ENCODE assay signal across 8 cellular contexts in the genomic region with DNA sequence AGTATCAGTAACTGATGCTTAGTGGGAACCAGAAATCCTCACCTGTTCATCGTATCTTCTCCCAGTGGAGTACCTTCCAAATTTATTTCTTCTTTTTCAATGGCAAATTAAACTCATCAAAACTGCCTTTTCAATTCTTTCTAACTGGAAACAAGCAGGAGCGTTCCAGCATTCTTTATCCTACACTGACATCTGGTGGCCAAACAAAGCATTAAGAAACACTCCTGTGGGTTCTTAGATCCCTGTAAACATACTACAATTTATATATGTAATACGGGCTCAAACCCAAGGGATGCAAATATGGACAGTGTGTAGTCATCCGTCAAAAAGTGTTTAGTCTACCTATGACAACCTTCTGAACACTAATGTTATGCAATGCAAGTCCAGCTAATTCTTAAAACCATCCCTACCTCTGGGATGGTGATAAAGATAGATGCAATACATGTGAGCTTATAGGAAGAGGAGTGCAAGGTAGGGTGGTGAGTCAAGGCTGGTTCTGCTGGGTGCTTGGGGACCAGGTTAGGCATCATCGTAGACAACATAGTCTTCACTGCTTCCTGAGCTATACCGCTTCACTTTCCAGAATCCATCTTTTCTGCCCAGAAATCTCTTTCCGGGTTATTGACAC.
DNase-seq lines count a peak whose midpoint lies in the region; ATAC-seq and TF ChIP-seq lines count a peak whose summit lies in the region.

No MANE protein-coding gene starts in this region.

- POLR2A ChIA-PET in AG04450 (lab: Yijun Ruan, JAX): no interaction called here
- POLR2A ChIA-PET in WTC11 (lab: Charles Lee): no interaction called here

- CTCF ChIA-PET in AG04450 (lab: Charles Lee) (interaction anchor here (0.8 to 2.7 kb wide), 4 partner anchors 9 to 229 kb away, joined by 3 to 12 read pairs (median 5); no protein-coding TSS in a partner anchor), WTC11 (lab: Charles Lee) (interaction anchor here (0.6 to 2.0 kb wide), 7 partner anchors 14 to 895 kb away, joined by 3 to 12 read pairs (median 3); no protein-coding TSS in a partner anchor)

- 38% methylated on average over 7 of the region's 7 CpGs for WGBS in suprapubic skin

- peak; percentile 71 for TF ChIP-seq CTCF in AG04450 (IDR thresholded peaks at IDR 0.05; ENCODE audit: low read depth, low read length)
- peak; percentile 67 for TF ChIP-seq CTCF in WTC11 (IDR thresholded peaks at IDR 0.05)
- TF ChIP-seq CTCF in suprapubic skin (IDR thresholded peaks at IDR 0.05): peak; percentile 21 to 43

- ATAC-seq in HG02571 (IDR thresholded peaks at IDR 0.05; ENCODE audit: unreplicated experiment) (peak; percentile 53), WTC11 (peak; percentile 74)
- no peak for ATAC-seq in stimulated activated effector memory CD8-positive, alpha-beta T cell treated with anti-CD3 and anti-CD28 coated beads, Interleukin-12 subunit alpha, Interleukin-12 subunit beta, amount 100 ng/mL, for 72 hours

- peaks cover 23% of the 10 kb centered on the region for H3K4me1 Mint-ChIP-seq in WTC11
- H3K4me1 Mint-ChIP-seq in stimulated activated effector memory CD8-positive, alpha-beta T cell treated with anti-CD3 and anti-CD28 coated beads, Interleukin-12 subunit alpha, Interleukin-12 subunit beta, amount 100 ng/mL, for 72 hours: no peaks in the 10 kb centered on the region

- 0 out of 2 replicates have a peak overlapping the region, but pooled peaks have one; percentile 22 for H3K27ac Mint-ChIP-seq in WTC11
- H3K27ac Mint-ChIP-seq in stimulated activated effector memory CD8-positive, alpha-beta T cell treated with anti-CD3 and anti-CD28 coated beads, Interleukin-12 subunit alpha, Interleukin-12 subunit beta, amount 100 ng/mL, for 72 hours: no peak overlapping the region

- no peak overlapping the region for H3K4me3 Mint-ChIP-seq in WTC11
- no peak overlapping the region for H3K4me3 Mint-ChIP-seq in stimulated activated effector memory CD8-positive, alpha-beta T cell treated with anti-CD3 and anti-CD28 coated beads, Interleukin-12 subunit alpha, Interleukin-12 subunit beta, amount 100 ng/mL, for 72 hours

- TF ChIP-seq POLR2A in suprapubic skin (IDR thresholded peaks at IDR 0.05): no peak

- no peaks in the 10 kb centered on the region for H3K36me3 Mint-ChIP-seq in WTC11
- no peaks in the 10 kb centered on the region for H3K36me3 Mint-ChIP-seq in stimulated activated effector memory CD8-positive, alpha-beta T cell treated with anti-CD3 and anti-CD28 coated beads, Interleukin-12 subunit alpha, Interleukin-12 subunit beta, amount 100 ng/mL, for 72 hours

- no peak for TF ChIP-seq EP300 in suprapubic skin (IDR thresholded peaks at IDR 0.05)

- no peak overlapping the region for H3K27ac ChIP-seq in AG04450 (ENCODE audit: low read depth, low read length)
- H3K27ac ChIP-seq in suprapubic skin: no peak overlapping the region

- H3K27me3 Mint-ChIP-seq in WTC11 (ENCODE audit: low read depth): no peaks in the 10 kb centered on the region

- H3K4me1 ChIP-seq in suprapubic skin: no peaks in the 10 kb centered on the region

- DNase-seq in AG04450 (ENCODE audit: low read depth, low spot score): peak; percentile 42
- DNase-seq in ELR (ENCODE audit: low read depth): peak; percentile 60
- DNase-seq in NCI-H2081 (lab: John Stamatoyannopoulos, UW): peak; percentile 57 to 67
- DNase-seq in WTC11 (ENCODE audit: low spot score): peak; percentile 26
- DNase-seq in hippocampal formation (lab: John Stamatoyannopoulos, UW): peak; percentile 12 to 67
- no peak for DNase-seq in suprapubic skin (ENCODE audit: low spot score in 2 of 2)
- no peak for DNase-seq in stimulated activated effector memory CD8-positive, alpha-beta T cell treated with anti-CD3 and anti-CD28 coated beads, Interleukin-12 subunit alpha, Interleukin-12 subunit beta, amount 100 ng/mL, for 72 hours (ENCODE audit: low spot score in 2 of 2)

- no peaks in the 10 kb centered on the region for H3K36me3 ChIP-seq in suprapubic skin

- no peaks in the 10 kb centered on the region for H3K9me3 Mint-ChIP-seq in WTC11
- H3K9me3 Mint-ChIP-seq in stimulated activated effector memory CD8-positive, alpha-beta T cell treated with anti-CD3 and anti-CD28 coated beads, Interleukin-12 subunit alpha, Interleukin-12 subunit beta, amount 100 ng/mL, for 72 hours: peaks cover 19% of the 10 kb centered on the region

- no peaks in the 10 kb centered on the region for H3K27me3 ChIP-seq in AG04450 (ENCODE audit: control insufficient read depth, insufficient read depth, low read length)
- no peaks in the 10 kb centered on the region for H3K27me3 ChIP-seq in suprapubic skin

- H3K4me3 ChIP-seq in AG04450 (ENCODE audit: low read depth, low read length) (no peak overlapping the region), suprapubic skin (no peak overlapping the region)

- H3K9me3 ChIP-seq in AG04450 (ENCODE audit: control insufficient read depth, insufficient read depth, low read length): no peaks in the 10 kb centered on the region
- no peaks in the 10 kb centered on the region for H3K9me3 ChIP-seq in suprapubic skin

TF ChIP-seq in WTC11, 78 proteins besides CTCF, POLR2A, EP300 and RAD21:
- no peak for TF ChIP-seq ZNF416 (CRISPR knock-in tag; IDR thresholded peaks at IDR 0.05)
- no peak for TF ChIP-seq ZNF396 (CRISPR knock-in tag; IDR thresholded peaks at IDR 0.05; ENCODE audit: borderline replicate concordance)
- TF ChIP-seq IRF2 (CRISPR knock-in tag; IDR thresholded peaks at IDR 0.05; ENCODE audit: borderline replicate concordance, low read depth): no peak
- TF ChIP-seq, protein P1, sequence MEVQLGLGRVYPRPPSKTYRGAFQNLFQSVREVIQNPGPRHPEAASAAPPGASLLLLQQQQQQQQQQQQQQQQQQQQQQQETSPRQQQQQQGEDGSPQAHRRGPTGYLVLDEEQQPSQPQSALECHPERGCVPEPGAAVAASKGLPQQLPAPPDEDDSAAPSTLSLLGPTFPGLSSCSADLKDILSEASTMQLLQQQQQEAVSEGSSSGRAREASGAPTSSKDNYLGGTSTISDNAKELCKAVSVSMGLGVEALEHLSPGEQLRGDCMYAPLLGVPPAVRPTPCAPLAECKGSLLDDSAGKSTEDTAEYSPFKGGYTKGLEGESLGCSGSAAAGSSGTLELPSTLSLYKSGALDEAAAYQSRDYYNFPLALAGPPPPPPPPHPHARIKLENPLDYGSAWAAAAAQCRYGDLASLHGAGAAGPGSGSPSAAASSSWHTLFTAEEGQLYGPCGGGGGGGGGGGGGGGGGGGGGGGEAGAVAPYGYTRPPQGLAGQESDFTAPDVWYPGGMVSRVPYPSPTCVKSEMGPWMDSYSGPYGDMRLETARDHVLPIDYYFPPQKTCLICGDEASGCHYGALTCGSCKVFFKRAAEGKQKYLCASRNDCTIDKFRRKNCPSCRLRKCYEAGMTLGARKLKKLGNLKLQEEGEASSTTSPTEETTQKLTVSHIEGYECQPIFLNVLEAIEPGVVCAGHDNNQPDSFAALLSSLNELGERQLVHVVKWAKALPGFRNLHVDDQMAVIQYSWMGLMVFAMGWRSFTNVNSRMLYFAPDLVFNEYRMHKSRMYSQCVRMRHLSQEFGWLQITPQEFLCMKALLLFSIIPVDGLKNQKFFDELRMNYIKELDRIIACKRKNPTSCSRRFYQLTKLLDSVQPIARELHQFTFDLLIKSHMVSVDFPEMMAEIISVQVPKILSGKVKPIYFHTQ (CRISPR knock-in tag; IDR thresholded peaks at IDR 0.05): no peak
- TF ChIP-seq, protein P2, sequence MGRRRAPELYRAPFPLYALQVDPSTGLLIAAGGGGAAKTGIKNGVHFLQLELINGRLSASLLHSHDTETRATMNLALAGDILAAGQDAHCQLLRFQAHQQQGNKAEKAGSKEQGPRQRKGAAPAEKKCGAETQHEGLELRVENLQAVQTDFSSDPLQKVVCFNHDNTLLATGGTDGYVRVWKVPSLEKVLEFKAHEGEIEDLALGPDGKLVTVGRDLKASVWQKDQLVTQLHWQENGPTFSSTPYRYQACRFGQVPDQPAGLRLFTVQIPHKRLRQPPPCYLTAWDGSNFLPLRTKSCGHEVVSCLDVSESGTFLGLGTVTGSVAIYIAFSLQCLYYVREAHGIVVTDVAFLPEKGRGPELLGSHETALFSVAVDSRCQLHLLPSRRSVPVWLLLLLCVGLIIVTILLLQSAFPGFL (CRISPR knock-in tag; IDR thresholded peaks at IDR 0.05; ENCODE audit: borderline replicate concordance): no peak
- TF ChIP-seq, protein P3, sequence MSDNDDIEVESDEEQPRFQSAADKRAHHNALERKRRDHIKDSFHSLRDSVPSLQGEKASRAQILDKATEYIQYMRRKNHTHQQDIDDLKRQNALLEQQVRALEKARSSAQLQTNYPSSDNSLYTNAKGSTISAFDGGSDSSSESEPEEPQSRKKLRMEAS (CRISPR knock-in tag; IDR thresholded peaks at IDR 0.05): no peak

Comparison
In these comparisons a context has a peak if more than half of its experiments do, and no peak if none do; other contexts are left out.
1. DNase-seq: peak in AG04450 (single experiment), ELR (single experiment), NCI-H2081 (2 of 2), WTC11 (single experiment) and hippocampal formation (2 of 2); none in suprapubic skin (0 of 2) and stimulated activated effector memory CD8-positive, alpha-beta T cell treated with anti-CD3 and anti-CD28 coated beads, Interleukin-12 subunit alpha, Interleukin-12 subunit beta, amount 100 ng/mL, for 72 hours (0 of 2).
2. Peak in every context shown above with its lines, with median percentiles within 50 percentile points of each other: CTCF ChIP-seq.